ENCODE assay signal across 1 cellular context in genomic region chr10:44853148-44853734, GRCh38.
TF ChIP-seq lines count a peak whose summit lies in the region.

No MANE protein-coding gene starts in this region.

TF ChIP-seq in GM23338, 12 proteins besides CTCF, POLR2A, EP300 and RAD21 (continued from another document):
- TF ChIP-seq ZNF462 (CRISPR knock-in tag; IDR thresholded peaks at IDR 0.05) (no peak), ZNF331 (CRISPR knock-in tag; IDR thresholded peaks at IDR 0.05; ENCODE audit: low read depth) (no peak), CREB1 (CRISPR knock-in tag; IDR thresholded peaks at IDR 0.05; ENCODE audit: low read depth) (no peak), JUNB (IDR thresholded peaks at IDR 0.05; ENCODE audit: unreplicated experiment) (no peak), POLR2AphosphoS5 (IDR thresholded peaks at IDR 0.05; ENCODE audit: low read depth) (no peak), NANOG (IDR thresholded peaks at IDR 0.05; ENCODE audit: borderline replicate concordance) (no peak), ZNF114 (CRISPR knock-in tag; IDR thresholded peaks at IDR 0.05) (no peak), EZH2phosphoT487 (IDR thresholded peaks at IDR 0.05; ENCODE audit: unreplicated experiment) (no peak)
- TF ChIP-seq, protein P1, sequence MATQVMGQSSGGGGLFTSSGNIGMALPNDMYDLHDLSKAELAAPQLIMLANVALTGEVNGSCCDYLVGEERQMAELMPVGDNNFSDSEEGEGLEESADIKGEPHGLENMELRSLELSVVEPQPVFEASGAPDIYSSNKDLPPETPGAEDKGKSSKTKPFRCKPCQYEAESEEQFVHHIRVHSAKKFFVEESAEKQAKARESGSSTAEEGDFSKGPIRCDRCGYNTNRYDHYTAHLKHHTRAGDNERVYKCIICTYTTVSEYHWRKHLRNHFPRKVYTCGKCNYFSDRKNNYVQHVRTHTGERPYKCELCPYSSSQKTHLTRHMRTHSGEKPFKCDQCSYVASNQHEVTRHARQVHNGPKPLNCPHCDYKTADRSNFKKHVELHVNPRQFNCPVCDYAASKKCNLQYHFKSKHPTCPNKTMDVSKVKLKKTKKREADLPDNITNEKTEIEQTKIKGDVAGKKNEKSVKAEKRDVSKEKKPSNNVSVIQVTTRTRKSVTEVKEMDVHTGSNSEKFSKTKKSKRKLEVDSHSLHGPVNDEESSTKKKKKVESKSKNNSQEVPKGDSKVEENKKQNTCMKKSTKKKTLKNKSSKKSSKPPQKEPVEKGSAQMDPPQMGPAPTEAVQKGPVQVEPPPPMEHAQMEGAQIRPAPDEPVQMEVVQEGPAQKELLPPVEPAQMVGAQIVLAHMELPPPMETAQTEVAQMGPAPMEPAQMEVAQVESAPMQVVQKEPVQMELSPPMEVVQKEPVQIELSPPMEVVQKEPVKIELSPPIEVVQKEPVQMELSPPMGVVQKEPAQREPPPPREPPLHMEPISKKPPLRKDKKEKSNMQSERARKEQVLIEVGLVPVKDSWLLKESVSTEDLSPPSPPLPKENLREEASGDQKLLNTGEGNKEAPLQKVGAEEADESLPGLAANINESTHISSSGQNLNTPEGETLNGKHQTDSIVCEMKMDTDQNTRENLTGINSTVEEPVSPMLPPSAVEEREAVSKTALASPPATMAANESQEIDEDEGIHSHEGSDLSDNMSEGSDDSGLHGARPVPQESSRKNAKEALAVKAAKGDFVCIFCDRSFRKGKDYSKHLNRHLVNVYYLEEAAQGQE (IDR thresholded peaks at IDR 0.05; ENCODE audit: unreplicated experiment), result no peak
- TF ChIP-seq, protein P2, sequence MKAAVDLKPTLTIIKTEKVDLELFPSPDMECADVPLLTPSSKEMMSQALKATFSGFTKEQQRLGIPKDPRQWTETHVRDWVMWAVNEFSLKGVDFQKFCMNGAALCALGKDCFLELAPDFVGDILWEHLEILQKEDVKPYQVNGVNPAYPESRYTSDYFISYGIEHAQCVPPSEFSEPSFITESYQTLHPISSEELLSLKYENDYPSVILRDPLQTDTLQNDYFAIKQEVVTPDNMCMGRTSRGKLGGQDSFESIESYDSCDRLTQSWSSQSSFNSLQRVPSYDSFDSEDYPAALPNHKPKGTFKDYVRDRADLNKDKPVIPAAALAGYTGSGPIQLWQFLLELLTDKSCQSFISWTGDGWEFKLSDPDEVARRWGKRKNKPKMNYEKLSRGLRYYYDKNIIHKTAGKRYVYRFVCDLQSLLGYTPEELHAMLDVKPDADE (IDR thresholded peaks at IDR 0.05), result no peak
